In genomic region chr11:111372538-111372937, GRCh38 we compare ENCODE assay signal across 14 cellular contexts. TPM values are rescaled to one million over a fixed set of nuclear protein-coding genes. Genes with fewer than 3 reads are reported as not detected.
DNase-seq lines count a peak whose midpoint lies in the region; ATAC-seq and TF ChIP-seq lines count a peak whose summit lies in the region.
"Had no signal": no experiment of that assay in that cellular context is flagged by ENCODE, and none has a peak within 500 bp of the region (broad histone marks: within the 10 kb centered on the region; RNA-seq: fewer than 3 reads in every experiment).

No MANE protein-coding gene starts in this region.

- peaks cover 40% of the 10 kb centered on the region for H3K4me1 Mint-ChIP-seq in activated B cell treated with CpG ODN at 0.5 μM for 24 hours
- peaks cover 8% of the 10 kb centered on the region for H3K4me1 Mint-ChIP-seq in stimulated activated effector memory CD8-positive, alpha-beta T cell treated with anti-CD3 and anti-CD28 coated beads, Interleukin-12 subunit alpha, Interleukin-12 subunit beta, amount 100 ng/mL, for 72 hours

- ATAC-seq in activated B cell treated with CpG ODN at 0.5 μM for 24 hours (ENCODE audit: low read depth), result no peak
- ATAC-seq in GM18505 (IDR thresholded peaks at IDR 0.05; ENCODE audit: unreplicated experiment), result no peak
- ATAC-seq in stimulated activated effector memory CD8-positive, alpha-beta T cell treated with anti-CD3 and anti-CD28 coated beads, Interleukin-12 subunit alpha, Interleukin-12 subunit beta, amount 100 ng/mL, for 72 hours, result no peak

- no peaks in the 10 kb centered on the region for H3K9me3 Mint-ChIP-seq in activated B cell treated with CpG ODN at 0.5 μM for 24 hours
- H3K9me3 Mint-ChIP-seq in stimulated activated effector memory CD8-positive, alpha-beta T cell treated with anti-CD3 and anti-CD28 coated beads, Interleukin-12 subunit alpha, Interleukin-12 subunit beta, amount 100 ng/mL, for 72 hours, result no peaks in the 10 kb centered on the region
- H3K9me3 Mint-ChIP-seq: activated naive CD4-positive, alpha-beta T cell treated with anti-CD3 and anti-CD28 coated beads for 36 hours; brain; dendritic cell treated with granulocyte-macrophage colony-stimulating factor and Interleukin-4, amounts not matched to agents 40 ng/mL and 50 ng/mL, for 4 days had no signal

- peak overlapping the region; percentile 98 for H3K27ac Mint-ChIP-seq in activated B cell treated with CpG ODN at 0.5 μM for 24 hours
- no peak overlapping the region for H3K27ac Mint-ChIP-seq in stimulated activated effector memory CD8-positive, alpha-beta T cell treated with anti-CD3 and anti-CD28 coated beads, Interleukin-12 subunit alpha, Interleukin-12 subunit beta, amount 100 ng/mL, for 72 hours
- H3K27ac Mint-ChIP-seq: activated naive CD4-positive, alpha-beta T cell treated with anti-CD3 and anti-CD28 coated beads for 36 hours; brain; dendritic cell treated with granulocyte-macrophage colony-stimulating factor and Interleukin-4, amounts not matched to agents 40 ng/mL and 50 ng/mL, for 4 days had no signal

- peaks cover 74% of the 10 kb centered on the region for H3K36me3 Mint-ChIP-seq in activated B cell treated with CpG ODN at 0.5 μM for 24 hours (ENCODE audit: low read depth)
- no peaks in the 10 kb centered on the region for H3K36me3 Mint-ChIP-seq in stimulated activated effector memory CD8-positive, alpha-beta T cell treated with anti-CD3 and anti-CD28 coated beads, Interleukin-12 subunit alpha, Interleukin-12 subunit beta, amount 100 ng/mL, for 72 hours
- H3K36me3 Mint-ChIP-seq: brain had no signal

- H3K4me3 ChIP-seq in GM12864 (ENCODE audit: low read depth, low read length), result peak overlapping the region; percentile 43; the same call in 1 of the 2 replicates
- H3K4me3 ChIP-seq: thoracic aorta had no signal

- DNase-seq in Ammon's horn (ENCODE audit: low spot score), result peak; percentile 61
- DNase-seq in GM12864 (ENCODE audit: low read depth), result no peak
- peak; percentile 56 for DNase-seq in NCI-H2081 treated with DMSO at 0.1 percent for 48 hours (lab: John Stamatoyannopoulos, UW)
- no peak for DNase-seq in activated B cell treated with CpG ODN at 0.5 μM for 24 hours
- DNase-seq in NCI-H187 treated with DMSO at 0.1 percent for 48 hours (lab: John Stamatoyannopoulos, UW), result no peak
- DNase-seq in KBM-7, result no peak
- no peak for DNase-seq in stimulated activated effector memory CD8-positive, alpha-beta T cell treated with anti-CD3 and anti-CD28 coated beads, Interleukin-12 subunit alpha, Interleukin-12 subunit beta, amount 100 ng/mL, for 72 hours (ENCODE audit: low spot score in 2 of 2)
- DNase-seq: activated naive CD4-positive, alpha-beta T cell treated with anti-CD3 and anti-CD28 coated beads for 36 hours; DMS79 treated with DMSO at 0.1 percent for 48 hours; spleen had no signal

- no peaks in the 10 kb centered on the region for H3K27me3 Mint-ChIP-seq in activated B cell treated with CpG ODN at 0.5 μM for 24 hours

- in situ Hi-C loops in KBM-7 (cut with MboI; ENCODE audit: low pct_unique_long_range_greater_than_20kb, low sequenced_read_pairs), result no loop called here

- no peak for TF ChIP-seq POLR2A in GM18505 (IDR thresholded peaks at IDR 0.05; ENCODE audit: borderline replicate concordance, extremely low read depth, insufficient read depth, insufficient read length)

- CTCF ChIA-PET in activated B cell treated with CpG ODN at 0.5 μM for 24 hours (lab: Charles Lee), result interaction anchor here (1.2 to 1.6 kb wide), 3 partner anchors 13 to 50 kb away, joined by 3 to 5 read pairs (median 4); no protein-coding TSS in a partner anchor

- peak overlapping the region; percentile 42 for H3K4me3 Mint-ChIP-seq in activated B cell treated with CpG ODN at 0.5 μM for 24 hours
- H3K4me3 Mint-ChIP-seq in stimulated activated effector memory CD8-positive, alpha-beta T cell treated with anti-CD3 and anti-CD28 coated beads, Interleukin-12 subunit alpha, Interleukin-12 subunit beta, amount 100 ng/mL, for 72 hours, result no peak overlapping the region
- H3K4me3 Mint-ChIP-seq: activated naive CD4-positive, alpha-beta T cell treated with anti-CD3 and anti-CD28 coated beads for 36 hours; brain; dendritic cell treated with granulocyte-macrophage colony-stimulating factor and Interleukin-4, amounts not matched to agents 40 ng/mL and 50 ng/mL, for 4 days had no signal

- TF ChIP-seq CTCF in GM12864 (IDR thresholded peaks at IDR 0.05; ENCODE audit: low read depth, low read length, missing control alignments) (no peak), activated B cell treated with CpG ODN at 0.5 μM for 24 hours (IDR thresholded peaks at IDR 0.05) (no peak)

- intact Hi-C loops in activated B cell treated with CpG ODN at 0.5 μM for 24 hours (cut with micrococcal nuclease), result loop anchor here (1.0 kb wide), 1 partner anchor 8 kb away; no protein-coding TSS in a partner anchor

- POLR2A ChIA-PET in activated B cell treated with CpG ODN at 0.5 μM for 24 hours (lab: Charles Lee), result interaction anchor here (1.0 to 14.9 kb wide), 6 partner anchors 9 to 46 kb away, joined by 3 to 581 read pairs (median 4); no protein-coding TSS in a partner anchor

RNA-seq across cellular contexts. Expression of gene POU2AF1, which starts 6.5 kb away (rescaled TPM):
- 141 and 155 TPM in 2 replicates for total RNA-seq in activated B cell treated with CpG ODN at 0.5 μM for 24 hours
- total RNA-seq: thoracic aorta had no signal

Comparison
In these comparisons a context has a peak if more than half of its experiments do, and no peak if none do; other contexts are left out.
1. DNase-seq: peak in Ammon's horn (single experiment) and NCI-H2081 treated with DMSO at 0.1 percent for 48 hours (single experiment); none in GM12864 (single experiment), activated B cell treated with CpG ODN at 0.5 μM for 24 hours (single experiment), NCI-H187 treated with DMSO at 0.1 percent for 48 hours (single experiment), KBM-7 (single experiment) and stimulated activated effector memory CD8-positive, alpha-beta T cell treated with anti-CD3 and anti-CD28 coated beads, Interleukin-12 subunit alpha, Interleukin-12 subunit beta, amount 100 ng/mL, for 72 hours (0 of 2).